In the genomic region with DNA sequence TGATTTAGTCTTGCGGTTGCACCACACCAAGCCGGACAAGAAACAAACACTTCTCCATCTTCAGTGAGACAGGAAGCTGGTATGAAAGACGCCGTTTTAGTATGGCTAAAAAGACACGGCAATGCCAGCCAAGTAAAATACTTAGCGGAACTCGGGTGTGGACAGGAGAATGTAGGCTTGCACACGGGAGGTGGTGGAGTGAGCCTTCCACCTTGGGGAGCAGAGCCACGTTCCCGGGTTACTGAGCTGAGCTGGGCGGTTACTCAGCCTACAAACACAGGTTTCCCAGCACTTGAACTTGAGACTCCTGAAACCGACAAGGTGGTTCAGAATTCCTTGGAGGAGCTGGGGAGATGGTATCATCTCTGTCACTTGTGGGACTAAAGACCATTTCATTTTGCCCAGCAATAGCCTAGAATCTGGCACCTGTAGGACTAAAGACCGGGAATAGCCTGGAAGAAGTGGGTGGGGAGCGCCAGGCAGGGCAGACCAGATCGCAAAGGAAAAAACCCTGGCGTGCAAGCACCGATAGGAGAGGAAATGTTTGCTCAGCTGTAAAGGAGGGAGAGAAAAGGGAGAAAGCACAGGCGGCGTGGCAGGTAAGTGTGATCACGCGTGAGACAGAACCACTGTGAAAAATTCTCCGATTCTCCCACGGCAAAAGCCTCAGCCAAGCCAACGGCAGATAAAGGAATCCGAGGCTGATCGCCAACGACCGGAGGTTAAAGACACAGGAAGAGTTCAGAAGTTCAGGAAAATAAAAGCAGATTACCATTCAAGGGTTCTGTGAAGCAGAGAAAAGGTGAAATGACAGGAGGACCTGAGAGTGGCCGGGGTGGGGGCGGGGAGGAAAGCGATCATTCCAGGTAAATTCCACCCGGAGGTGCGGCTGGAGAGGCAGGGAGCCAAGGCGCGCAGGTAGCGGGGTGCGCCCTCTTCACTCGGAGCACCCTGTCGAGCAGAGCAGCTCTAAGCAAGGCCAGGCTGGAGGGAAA, we compare ENCODE assay signal across 8 cellular contexts. TPM values are rescaled to one million over a fixed set of nuclear protein-coding genes. Genes with fewer than 3 reads are reported as not detected.
DNase-seq lines count a peak whose midpoint lies in the region; ATAC-seq and TF ChIP-seq lines count a peak whose summit lies in the region.

No MANE protein-coding gene starts in this region.

- H3K4me3 Mint-ChIP-seq in activated CD4-positive, alpha-beta T cell treated with anti-CD3 and anti-CD28 coated beads for 36 hours = peak overlapping the region; percentile 47
- peak overlapping the region; percentile 31 to 43 for H3K4me3 Mint-ChIP-seq in stimulated activated naive B cell treated with anti-CD40 and anti-IgM and Interleukin-4, amounts not matched to agents 10 μg/mL and 1 μg/mL and 100 μg/mL, for 72 hours

- H3K4me1 ChIP-seq in uterus (no peaks in the 10 kb centered on the region), Karpas-422 (ENCODE audit: low read length) (peaks cover 5% of the 10 kb centered on the region)

- H3K9me2 ChIP-seq in Karpas-422 (replicated peaks; ENCODE audit: insufficient read depth, low read length) = no peaks in the 10 kb centered on the region

- no peak for TF ChIP-seq CTCF in VCaP (conservative IDR thresholded peaks at IDR 0.05)
- no peak for TF ChIP-seq CTCF in kidney epithelial cell (IDR thresholded peaks at IDR 0.05; ENCODE audit: insufficient read depth, low read length, poor library complexity, severe bottlenecking)
- no peak for TF ChIP-seq CTCF in uterus (IDR thresholded peaks at IDR 0.05)

- no peaks in the 10 kb centered on the region for H3K36me3 Mint-ChIP-seq in activated CD4-positive, alpha-beta T cell treated with anti-CD3 and anti-CD28 coated beads for 36 hours (ENCODE audit: low read depth)
- H3K36me3 Mint-ChIP-seq in stimulated activated naive B cell treated with anti-CD40 and anti-IgM and Interleukin-4, amounts not matched to agents 10 μg/mL and 1 μg/mL and 100 μg/mL, for 72 hours = no peaks in the 10 kb centered on the region

- H3K79me2 ChIP-seq in Karpas-422 (ENCODE audit: low read length) = no peaks in the 10 kb centered on the region

- peaks cover 11% of the 10 kb centered on the region for H3K4me1 Mint-ChIP-seq in activated CD4-positive, alpha-beta T cell treated with anti-CD3 and anti-CD28 coated beads for 36 hours
- H3K4me1 Mint-ChIP-seq in stimulated activated naive B cell treated with anti-CD40 and anti-IgM and Interleukin-4, amounts not matched to agents 10 μg/mL and 1 μg/mL and 100 μg/mL, for 72 hours = peaks cover 9 to 11% of the 10 kb centered on the region in 2 donors

- H3K27ac Mint-ChIP-seq in activated CD4-positive, alpha-beta T cell treated with anti-CD3 and anti-CD28 coated beads for 36 hours = no peak overlapping the region
- H3K27ac Mint-ChIP-seq in stimulated activated naive B cell treated with anti-CD40 and anti-IgM and Interleukin-4, amounts not matched to agents 10 μg/mL and 1 μg/mL and 100 μg/mL, for 72 hours = no peak overlapping the region

- H3K27ac ChIP-seq in VCaP (peak overlapping the region; percentile 56), uterus (no peak overlapping the region), Karpas-422 (ENCODE audit: low read length) (no peak overlapping the region)

- H3K9me3 ChIP-seq in uterus (no peaks in the 10 kb centered on the region), Karpas-422 (ENCODE audit: low read length) (no peaks in the 10 kb centered on the region)

- CTCF ChIA-PET in activated CD4-positive, alpha-beta T cell treated with anti-CD3 and anti-CD28 coated beads for 36 hours (lab: Charles Lee) = interaction anchor here (0.7 to 1.2 kb wide), 3 partner anchors 11 to 634 kb away, joined by 3 to 6 read pairs (median 4); no protein-coding TSS in a partner anchor

- no peak for ATAC-seq in activated CD4-positive, alpha-beta T cell treated with anti-CD3 and anti-CD28 coated beads for 36 hours
- peak in 1 of 2 donors; percentile 21 for ATAC-seq in stimulated activated naive B cell treated with anti-CD40 and anti-IgM and Interleukin-4, amounts not matched to agents 10 μg/mL and 1 μg/mL and 100 μg/mL, for 72 hours (replicated peaks)

- intact Hi-C loops in activated CD4-positive, alpha-beta T cell treated with anti-CD3 and anti-CD28 coated beads for 36 hours (cut with DNase I, micrococcal nuclease) = no loop called here
- intact Hi-C loops in uterus (cut with DNase I; ENCODE audit: low total_unique reads) = no loop called here

- DNase-seq in activated CD4-positive, alpha-beta T cell treated with anti-CD3 and anti-CD28 coated beads for 36 hours = no peak
- no peak for DNase-seq in activated CD4-positive, alpha-beta T cell treated with anti-CD3 and anti-CD28 coated beads for 4 hours
- DNase-seq in kidney epithelial cell (ENCODE audit: low read depth) (no peak), uterus (no peak), Karpas-422 (no peak), GM19238 (ENCODE audit: insufficient read length, low spot score) (no peak)
- no peak for DNase-seq in stimulated activated naive B cell treated with anti-CD40 and anti-IgM and Interleukin-4, amounts not matched to agents 10 μg/mL and 1 μg/mL and 100 μg/mL, for 72 hours

- H4K20me1 ChIP-seq in Karpas-422 (ENCODE audit: insufficient read depth, low read depth, low read length) = no peaks in the 10 kb centered on the region

- no peak overlapping the region for H3K9ac ChIP-seq in Karpas-422 (ENCODE audit: low read length)

- no peaks in the 10 kb centered on the region for H3K9me3 Mint-ChIP-seq in activated CD4-positive, alpha-beta T cell treated with anti-CD3 and anti-CD28 coated beads for 36 hours (ENCODE audit: low read depth)
- H3K9me3 Mint-ChIP-seq in stimulated activated naive B cell treated with anti-CD40 and anti-IgM and Interleukin-4, amounts not matched to agents 10 μg/mL and 1 μg/mL and 100 μg/mL, for 72 hours = no peaks in the 10 kb centered on the region

- POLR2A ChIA-PET in activated CD4-positive, alpha-beta T cell treated with anti-CD3 and anti-CD28 coated beads for 36 hours (lab: Charles Lee) = interaction anchor here (0.6 kb wide), 1 partner anchor 391 kb away, joined by 4 read pairs; no protein-coding TSS in a partner anchor

- H2AFZ ChIP-seq in Karpas-422 (ENCODE audit: low read length) = no peak overlapping the region

- no peak overlapping the region for H3K4me2 ChIP-seq in Karpas-422 (ENCODE audit: low read depth, low read length, poor library complexity, severe bottlenecking)

- no peak for TF ChIP-seq POLR2A in uterus (IDR thresholded peaks at IDR 0.05)

- no peaks in the 10 kb centered on the region for H3K36me3 ChIP-seq in kidney epithelial cell (ENCODE audit: control insufficient read depth, insufficient read depth, low read length)
- H3K36me3 ChIP-seq in uterus = no peaks in the 10 kb centered on the region
- H3K36me3 ChIP-seq in Karpas-422 (ENCODE audit: insufficient read depth, low read length) = no peaks in the 10 kb centered on the region

- H3K27me3 ChIP-seq in kidney epithelial cell (ENCODE audit: control insufficient read depth, insufficient read depth, low read length) (peaks cover 15% of the 10 kb centered on the region), uterus (no peaks in the 10 kb centered on the region), Karpas-422 (ENCODE audit: low read length) (no peaks in the 10 kb centered on the region)

- H3K4me3 ChIP-seq in kidney epithelial cell (ENCODE audit: low read depth, low read length) (peak overlapping the region; percentile 27), uterus (no peak overlapping the region), Karpas-422 (ENCODE audit: low read length) (no peak overlapping the region)

- peaks cover 29% of the 10 kb centered on the region for H3K27me3 Mint-ChIP-seq in activated CD4-positive, alpha-beta T cell treated with anti-CD3 and anti-CD28 coated beads for 36 hours
- H3K27me3 Mint-ChIP-seq in stimulated activated naive B cell treated with anti-CD40 and anti-IgM and Interleukin-4, amounts not matched to agents 10 μg/mL and 1 μg/mL and 100 μg/mL, for 72 hours = peaks cover 25 to 46% of the 10 kb centered on the region in 2 donors

RNA-seq across cellular contexts. Expression of gene SEPHS1, which starts 35.0 kb away (rescaled TPM):
- 10 to 100 TPM; 74.5 to 74.7 TPM for total RNA-seq in activated CD4-positive, alpha-beta T cell treated with anti-CD3 and anti-CD28 coated beads for 36 hours
- total RNA-seq in kidney epithelial cell (48.9 and 56.8 TPM in 2 replicates), uterus (100 to 1,000 TPM in 1 of 4 donors, 10 to 100 TPM in 3; 11.2 to 106 (median 34.8) TPM)
- 70.0 and 81.0 TPM in 2 replicates for total RNA-seq in Karpas-422 (2014; rRNA removed; shearing (Covaris generic); ENCODE audit: low replicate concordance)
